ENCODE assay signal across 14 cellular contexts in genomic region chr11:77207019-77207485, GRCh38.
DNase-seq lines count a peak whose midpoint lies in the region; ATAC-seq and TF ChIP-seq lines count a peak whose summit lies in the region.
"Had no signal": no experiment of that assay in that cellular context is flagged by ENCODE, and none has a peak within 500 bp of the region (broad histone marks: within the 10 kb centered on the region; RNA-seq: fewer than 3 reads in every experiment).

No MANE protein-coding gene starts in this region.

- ATAC-seq in GM21717 (IDR thresholded peaks at IDR 0.05; ENCODE audit: unreplicated experiment) = no peak
- ATAC-seq: GM23338 had no signal

- no peak overlapping the region for H3K18ac ChIP-seq in neuronal stem cell (ENCODE audit: low read length)

- no peak overlapping the region for H3K4me3 ChIP-seq in neuronal stem cell (ENCODE audit: low read length in 2 of 2)
- H3K4me3 ChIP-seq: GM23338 had no signal

- no peak overlapping the region for H3K9ac ChIP-seq in neuronal stem cell (ENCODE audit: low read depth, low read length, poor library complexity)
- H3K9ac ChIP-seq: KMS-11 had no signal

- WGBS in neuronal stem cell (ENCODE audit: extremely low coverage in 2 of 2, insufficient read length in 2 of 2, insufficient replicate concordance in 1 of 2), 2 donors = no CpG with 5 or more reads among the region's 10 CpGs

- H3K27me3 ChIP-seq in neuronal stem cell (ENCODE audit: control insufficient read depth in 3 of 3, insufficient read depth in 3 of 3, low read depth in 1 of 3, low read length in 3 of 3) = peaks cover 0 to 9% (median 3%) of the 10 kb centered on the region in 3 experiments

- no peak overlapping the region for H3K4me2 ChIP-seq in neuronal stem cell (ENCODE audit: insufficient read depth, low read length, poor library complexity, severe bottlenecking)
- H3K4me2 ChIP-seq: GM23338, KMS-11 had no signal

- no peaks in the 10 kb centered on the region for H3K79me1 ChIP-seq in neuronal stem cell (ENCODE audit: low read depth, low read length)

- peak; percentile 14 for DNase-seq in activated CD4-positive, CD25-positive, alpha-beta regulatory T cell treated with anti-CD3 and anti-CD28 coated beads, Interleukin-2, amount 50 U/mL, for 72 hours
- no peak for DNase-seq in activated CD4-positive, CD25-positive, alpha-beta regulatory T cell (lab: John Stamatoyannopoulos, UW)
- DNase-seq in 8988T (peak; percentile 12), neuronal stem cell (ENCODE audit: low spot score) (no peak), NCI-H1092 treated with DMSO at 0.1 percent for 48 hours (lab: John Stamatoyannopoulos, UW) (no peak), NCI-H774 (lab: John Stamatoyannopoulos, UW) (no peak)
- DNase-seq: DMS79 treated with DMSO at 0.1 percent for 48 hours, NCI-H1436 treated with DMSO at 0.1 percent for 48 hours, NCI-H2029 treated with DMSO at 0.1 percent for 48 hours, NCI-H510A had no signal

- H2BK15ac ChIP-seq in neuronal stem cell (ENCODE audit: low read length) = no peak overlapping the region

- no peaks in the 10 kb centered on the region for H3K36me3 ChIP-seq in neuronal stem cell (replicated peaks in 1 of 2; ENCODE audit: control insufficient read depth in 2 of 2, insufficient read depth in 2 of 2, low read length in 2 of 2)

- H3K4ac ChIP-seq in neuronal stem cell (ENCODE audit: low read length) = no peak overlapping the region

- no peak overlapping the region for H3K23ac ChIP-seq in neuronal stem cell (ENCODE audit: low read depth, low read length, poor library complexity)

- no peak for TF ChIP-seq RAD21 in Ishikawa (IDR thresholded peaks at IDR 0.05; ENCODE audit: low read depth)

- H4K8ac ChIP-seq in neuronal stem cell (ENCODE audit: low read depth, low read length) = no peak overlapping the region

- H4K91ac ChIP-seq in neuronal stem cell (ENCODE audit: low read depth, low read length, poor library complexity) = no peak overlapping the region

- H2BK12ac ChIP-seq in neuronal stem cell (ENCODE audit: low read length) = no peak overlapping the region

- no peak overlapping the region for H2AK5ac ChIP-seq in neuronal stem cell (ENCODE audit: low read depth, low read length)

- TF ChIP-seq EP300 in Ishikawa (IDR thresholded peaks at IDR 0.05; ENCODE audit: borderline replicate concordance) = no peak

- no peaks in the 10 kb centered on the region for H3K4me1 ChIP-seq in neuronal stem cell (ENCODE audit: control insufficient read depth in 2 of 2, insufficient read depth in 1 of 2, low read depth in 1 of 2, low read length in 2 of 2)

- no peak overlapping the region for H2BK120ac ChIP-seq in neuronal stem cell (ENCODE audit: low read depth, low read length)

- H3K9me3 ChIP-seq in neuronal stem cell (replicated peaks in 1 of 2; ENCODE audit: control insufficient read depth in 2 of 2, insufficient read depth in 1 of 2, low read depth in 1 of 2, low read length in 2 of 2) = no peaks in the 10 kb centered on the region

- no peak overlapping the region for H2AFZ ChIP-seq in neuronal stem cell (ENCODE audit: low read length)
- H2AFZ ChIP-seq: GM23338 had no signal

- H2BK5ac ChIP-seq in neuronal stem cell (ENCODE audit: low read length) = peak overlapping the region; percentile 19

- H3K27ac ChIP-seq in neuronal stem cell (replicated peaks; ENCODE audit: low read length) = no peak overlapping the region
- H3K27ac ChIP-seq: KMS-11 had no signal

- H3K14ac ChIP-seq in neuronal stem cell (ENCODE audit: low read length) = no peak overlapping the region

TF ChIP-seq in Ishikawa, 13 proteins besides CTCF, POLR2A, EP300 and RAD21:
- TF ChIP-seq TCF12 (IDR thresholded peaks at IDR 0.05; ENCODE audit: low read depth) (no peak), FOXM1 (IDR thresholded peaks at IDR 0.05; ENCODE audit: borderline replicate concordance, low read depth) (no peak), TAF1 (IDR thresholded peaks at IDR 0.05; ENCODE audit: low read depth) (no peak), TEAD4 (IDR thresholded peaks at IDR 0.05) (no peak), USF1 (IDR thresholded peaks at IDR 0.05) (no peak), ZBTB7A (IDR thresholded peaks at IDR 0.05; ENCODE audit: low read depth) (no peak), NFIC (IDR thresholded peaks at IDR 0.05) (no peak), YY1 (IDR thresholded peaks at IDR 0.05; ENCODE audit: low read depth) (no peak)
- TF ChIP-seq, protein P1, sequence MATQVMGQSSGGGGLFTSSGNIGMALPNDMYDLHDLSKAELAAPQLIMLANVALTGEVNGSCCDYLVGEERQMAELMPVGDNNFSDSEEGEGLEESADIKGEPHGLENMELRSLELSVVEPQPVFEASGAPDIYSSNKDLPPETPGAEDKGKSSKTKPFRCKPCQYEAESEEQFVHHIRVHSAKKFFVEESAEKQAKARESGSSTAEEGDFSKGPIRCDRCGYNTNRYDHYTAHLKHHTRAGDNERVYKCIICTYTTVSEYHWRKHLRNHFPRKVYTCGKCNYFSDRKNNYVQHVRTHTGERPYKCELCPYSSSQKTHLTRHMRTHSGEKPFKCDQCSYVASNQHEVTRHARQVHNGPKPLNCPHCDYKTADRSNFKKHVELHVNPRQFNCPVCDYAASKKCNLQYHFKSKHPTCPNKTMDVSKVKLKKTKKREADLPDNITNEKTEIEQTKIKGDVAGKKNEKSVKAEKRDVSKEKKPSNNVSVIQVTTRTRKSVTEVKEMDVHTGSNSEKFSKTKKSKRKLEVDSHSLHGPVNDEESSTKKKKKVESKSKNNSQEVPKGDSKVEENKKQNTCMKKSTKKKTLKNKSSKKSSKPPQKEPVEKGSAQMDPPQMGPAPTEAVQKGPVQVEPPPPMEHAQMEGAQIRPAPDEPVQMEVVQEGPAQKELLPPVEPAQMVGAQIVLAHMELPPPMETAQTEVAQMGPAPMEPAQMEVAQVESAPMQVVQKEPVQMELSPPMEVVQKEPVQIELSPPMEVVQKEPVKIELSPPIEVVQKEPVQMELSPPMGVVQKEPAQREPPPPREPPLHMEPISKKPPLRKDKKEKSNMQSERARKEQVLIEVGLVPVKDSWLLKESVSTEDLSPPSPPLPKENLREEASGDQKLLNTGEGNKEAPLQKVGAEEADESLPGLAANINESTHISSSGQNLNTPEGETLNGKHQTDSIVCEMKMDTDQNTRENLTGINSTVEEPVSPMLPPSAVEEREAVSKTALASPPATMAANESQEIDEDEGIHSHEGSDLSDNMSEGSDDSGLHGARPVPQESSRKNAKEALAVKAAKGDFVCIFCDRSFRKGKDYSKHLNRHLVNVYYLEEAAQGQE (IDR thresholded peaks at IDR 0.05; ENCODE audit: low read depth) = peak; percentile 44; the same call in 1 of the 2 replicates

Comparison
In these comparisons a context has a peak if more than half of its experiments do, and no peak if none do; other contexts are left out.
1. DNase-seq: peak in activated CD4-positive, CD25-positive, alpha-beta regulatory T cell treated with anti-CD3 and anti-CD28 coated beads, Interleukin-2, amount 50 U/mL, for 72 hours (single experiment) and 8988T (single experiment); none in activated CD4-positive, CD25-positive, alpha-beta regulatory T cell (0 of 4), neuronal stem cell (single experiment), NCI-H1092 treated with DMSO at 0.1 percent for 48 hours (single experiment) and NCI-H774 (single experiment).